ENCODE assay signal across 16 cellular contexts in the genomic region with DNA sequence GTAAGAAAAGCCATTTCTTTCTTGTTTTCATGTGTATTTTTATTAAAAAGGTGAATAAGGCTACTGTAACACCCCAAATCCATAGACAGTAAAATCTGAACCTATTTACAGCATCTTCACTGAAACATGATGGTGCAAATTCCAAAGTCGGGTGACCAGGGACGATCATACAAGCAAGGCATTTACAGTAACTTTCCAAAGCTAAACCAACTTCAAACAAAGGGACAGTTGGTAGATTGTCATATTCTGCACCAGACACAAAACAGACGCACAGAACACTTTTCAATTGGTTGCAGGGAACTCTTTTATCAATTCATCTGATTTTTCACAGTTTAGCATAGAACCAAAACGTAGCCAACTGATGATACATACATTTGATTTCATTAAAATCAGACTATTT. TPM values are rescaled to one million over a fixed set of nuclear protein-coding genes. Genes with fewer than 3 reads are reported as not detected.
A peak's percentile ranks its signal among the peaks of the same experiment; 100 is the strongest.
DNase-seq lines count a peak whose midpoint lies in the region; ATAC-seq lines count a peak whose summit lies in the region.
"Had no signal": no experiment of that assay in that cellular context is flagged by ENCODE, and none has a peak within 500 bp of the region (broad histone marks: within the 10 kb centered on the region; RNA-seq: fewer than 3 reads in every experiment).

No MANE protein-coding gene starts in this region.

- no peaks in the 10 kb centered on the region for H3K79me1 ChIP-seq in trophoblast cell (ENCODE audit: low read length)

- H3K27ac Mint-ChIP-seq in T-helper 17 cell: peak overlapping the region; percentile 71
- H3K27ac Mint-ChIP-seq: CD14-positive monocyte; CD8-positive, alpha-beta T cell; HFFc6 had no signal

- H3K4me1 ChIP-seq in trophoblast cell (ENCODE audit: control insufficient read depth in 1 of 2, insufficient read depth in 2 of 2, low read length in 2 of 2): peaks cover 0 to 3% of the 10 kb centered on the region in 2 experiments
- H3K4me1 ChIP-seq: HAP-1 had no signal

- peaks cover 3% of the 10 kb centered on the region for H3K36me3 Mint-ChIP-seq in T-helper 17 cell (ENCODE audit: low read depth)
- H3K36me3 Mint-ChIP-seq: CD14-positive monocyte; CD8-positive, alpha-beta T cell had no signal

- DNase-seq in T-helper 17 cell (no peak), caudate nucleus (lab: John Stamatoyannopoulos, UW) (no peak), globus pallidus (ENCODE audit: low spot score) (peak; percentile 34), superior temporal gyrus (ENCODE audit: extremely low spot score) (peak; percentile 61), trophoblast cell (no peak), COR-L47 (lab: John Stamatoyannopoulos, UW) (no peak)
- no peak for DNase-seq in stimulated activated CD4-positive, alpha-beta T cell treated with anti-CD3 and anti-CD28 coated beads, Interleukin-2, amount 100 ng/mL, for 48 hours
- DNase-seq in effector CD8-positive, alpha-beta T cell (lab: John Stamatoyannopoulos, UW): no peak
- DNase-seq: Caco-2, DND-41, GF-D8, HFFc6 had no signal

- peaks cover 69% of the 10 kb centered on the region for H3K27me3 Mint-ChIP-seq in T-helper 17 cell

- no CpG with 5 or more reads among the region's 4 CpGs for WGBS in trophoblast cell (ENCODE audit: extremely low coverage, insufficient coverage, insufficient read length)

- H2AFZ ChIP-seq in trophoblast cell (ENCODE audit: insufficient read depth, low read length, poor library complexity): no peak overlapping the region

- no peak overlapping the region for H3K18ac ChIP-seq in trophoblast cell (ENCODE audit: low read length)

- H3K79me2 ChIP-seq in trophoblast cell (ENCODE audit: control insufficient read depth, insufficient read depth, low read length, poor library complexity): no peaks in the 10 kb centered on the region

- no peak for ATAC-seq in T-helper 17 cell

- H3K14ac ChIP-seq in trophoblast cell (ENCODE audit: low read length): no peak overlapping the region

- peaks cover 27 to 31% of the 10 kb centered on the region in 2 experiments for H3K36me3 ChIP-seq in trophoblast cell (ENCODE audit: control insufficient read depth in 1 of 2, insufficient read depth in 2 of 2, low read length in 2 of 2)

- H3K4me3 Mint-ChIP-seq in T-helper 17 cell: no peak overlapping the region
- H3K4me3 Mint-ChIP-seq: HFFc6 had no signal

- H4K8ac ChIP-seq in trophoblast cell (ENCODE audit: low read depth, low read length): no peak overlapping the region

- no peak overlapping the region for H3K4me3 ChIP-seq in trophoblast cell (ENCODE audit: low read depth, low read length)
- H3K4me3 ChIP-seq: HAP-1 had no signal

- H3K4me2 ChIP-seq in trophoblast cell (ENCODE audit: low read length): no peak overlapping the region

- H2BK5ac ChIP-seq in trophoblast cell (ENCODE audit: low read depth, low read length, poor library complexity): no peak overlapping the region

- no peak overlapping the region for H4K12ac ChIP-seq in trophoblast cell (ENCODE audit: low read depth, low read length)

- H3K9me3 ChIP-seq in T-helper 17 cell (ENCODE audit: control insufficient read depth, low read length, poor library complexity, severe bottlenecking) (no peaks in the 10 kb centered on the region), trophoblast cell (ENCODE audit: insufficient read depth, low read depth, low read length) (no peaks in the 10 kb centered on the region)
- H3K9me3 ChIP-seq: Caco-2, HAP-1 had no signal

- no peaks in the 10 kb centered on the region for H3K27me3 ChIP-seq in trophoblast cell (ENCODE audit: insufficient read depth, low read length)

- peak overlapping the region; percentile 18 for H3K27ac ChIP-seq in caudate nucleus (ENCODE audit: low read depth, low read length)
- H3K27ac ChIP-seq in trophoblast cell (ENCODE audit: low read depth, low read length): no peak overlapping the region
- H3K27ac ChIP-seq: HL-60 had no signal

- no peak overlapping the region for H3K9ac ChIP-seq in trophoblast cell (ENCODE audit: low read length)

- no peak overlapping the region for H2BK12ac ChIP-seq in trophoblast cell (ENCODE audit: low read length)

- no peak overlapping the region for H3K4ac ChIP-seq in trophoblast cell (ENCODE audit: low read depth, low read length)

- H2AK5ac ChIP-seq in trophoblast cell (ENCODE audit: low read length): no peak overlapping the region

- H4K91ac ChIP-seq in trophoblast cell (ENCODE audit: low read depth, low read length): no peak overlapping the region

- H3K4me1 Mint-ChIP-seq in T-helper 17 cell: peaks cover 18% of the 10 kb centered on the region

- no peak overlapping the region for H2BK120ac ChIP-seq in trophoblast cell (ENCODE audit: insufficient read depth, low read length, poor library complexity)

- H3K23ac ChIP-seq in trophoblast cell (ENCODE audit: low read length): no peak overlapping the region

RNA-seq across cellular contexts. Expression of a gene that starts 45.3 kb away (rescaled TPM):
- total RNA-seq in T-helper 17 cell: under 1 TPM; 0.35 to 0.37 TPM
- polyA plus RNA-seq in trophoblast cell (2013): 67.0 and 70.6 TPM in 2 replicates
- polyA plus RNA-seq: CD14-positive monocyte had no signal

Comparison
In these comparisons a context has a peak if more than half of its experiments do, and no peak if none do; other contexts are left out.
1. DNase-seq: peak in globus pallidus (single experiment) and superior temporal gyrus (single experiment); none in T-helper 17 cell (0 of 3), caudate nucleus (0 of 61), trophoblast cell (0 of 2), stimulated activated CD4-positive, alpha-beta T cell treated with anti-CD3 and anti-CD28 coated beads, Interleukin-2, amount 100 ng/mL, for 48 hours (0 of 2), COR-L47 (single experiment) and effector CD8-positive, alpha-beta T cell (single experiment).